ENCODE assay signal across 9 cellular contexts in the genomic region with DNA sequence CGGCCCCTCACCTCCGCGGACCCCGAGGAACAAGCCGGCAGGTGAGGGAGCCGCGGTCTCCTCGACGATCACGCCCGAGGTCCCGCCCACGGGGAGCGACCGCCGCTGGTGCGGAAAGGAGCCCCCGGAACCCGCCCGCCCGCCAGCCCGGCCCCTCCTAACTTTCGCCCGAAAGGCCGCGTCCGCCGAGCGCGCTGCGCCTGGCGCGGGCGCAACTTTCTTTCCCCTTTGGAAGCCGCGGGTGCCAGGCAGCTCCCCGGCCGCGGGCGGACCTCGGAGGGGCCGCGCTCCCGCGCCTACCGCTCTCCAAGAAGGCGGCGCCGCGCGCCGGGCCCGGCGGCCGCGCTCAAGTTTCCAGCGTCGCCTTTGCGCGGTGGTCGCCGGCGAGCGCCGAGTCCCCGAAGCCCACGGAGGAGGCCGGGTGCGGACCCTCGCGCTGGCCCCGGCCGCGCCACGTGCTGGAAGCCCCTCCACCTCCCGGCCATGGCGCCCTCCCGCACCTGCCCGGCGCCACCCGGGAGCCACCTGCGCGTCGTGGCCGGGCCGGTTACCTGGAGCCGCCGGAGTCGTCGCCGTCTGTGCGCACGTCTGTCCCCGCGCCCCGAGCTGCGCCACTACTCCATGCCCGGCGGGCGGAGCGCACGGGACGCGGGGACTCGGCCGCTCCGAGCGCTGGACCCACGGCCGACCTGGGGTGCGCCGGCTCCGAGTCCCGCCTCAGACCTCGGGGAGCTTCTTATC. TPM values are rescaled to one million over a fixed set of nuclear protein-coding genes. Genes with fewer than 3 reads are reported as not detected.
DNase-seq lines count a peak whose midpoint lies in the region; ATAC-seq and TF ChIP-seq lines count a peak whose summit lies in the region.
"Had no signal": no experiment of that assay in that cellular context is flagged by ENCODE, and none has a peak within 500 bp of the region (broad histone marks: within the 10 kb centered on the region; RNA-seq: fewer than 3 reads in every experiment).

A gene with protein sequence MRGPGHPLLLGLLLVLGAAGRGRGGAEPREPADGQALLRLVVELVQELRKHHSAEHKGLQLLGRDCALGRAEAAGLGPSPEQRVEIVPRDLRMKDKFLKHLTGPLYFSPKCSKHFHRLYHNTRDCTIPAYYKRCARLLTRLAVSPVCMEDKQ (minus strand): TSS at position 90 of the 741 bp plus-strand sequence. CDS start 256 bp downstream, outside the sequence.

- H3K4me3 Mint-ChIP-seq in GM23338 (peak within 1 kb of the TSS; percentile 72), CD14-positive monocyte (peak within 1 kb of the TSS in 1 of 2 donors; percentile 70)

- H3K9ac ChIP-seq in skeletal muscle satellite cell (ENCODE audit: low read depth, low read length) = no peak within 1 kb of the TSS
- H3K9ac ChIP-seq: KMS-11 had no signal

- no peaks in the 10 kb centered on the region for H3K36me3 ChIP-seq in GM23338 (ENCODE audit: insufficient read depth)
- no peaks in the 10 kb centered on the region for H3K36me3 ChIP-seq in skeletal muscle satellite cell (ENCODE audit: insufficient read depth, low read length)

- H3K4me3 ChIP-seq in GM23338 (peak within 1 kb of the TSS; percentile 68), right cardiac atrium (ENCODE audit: low read length) (peak within 1 kb of the TSS; percentile 86), skeletal muscle satellite cell (ENCODE audit: low read length) (peak within 1 kb of the TSS; percentile 35)

- H3K27me3 ChIP-seq in GM23338 (ENCODE audit: insufficient read depth) = peaks cover 50% of the 10 kb centered on the region
- H3K27me3 ChIP-seq in right cardiac atrium (ENCODE audit: control insufficient read depth, insufficient read depth) = no peaks in the 10 kb centered on the region
- H3K27me3 ChIP-seq in skeletal muscle satellite cell (ENCODE audit: control insufficient read depth, insufficient read depth, low read length) = peaks cover 40% of the 10 kb centered on the region

- peak; percentile 56 for DNase-seq in GM23338 (ENCODE audit: low spot score)
- DNase-seq in activated CD8-positive, alpha-beta memory T cell treated with anti-CD3 and anti-CD28 coated beads, Interleukin-2, amount 50 U/mL, for 4 hours = peak; percentile 36
- DNase-seq in right cardiac atrium = peak in 2 of 3 donors; percentile 48 to 52
- DNase-seq in DMS153 (lab: John Stamatoyannopoulos, UW) = no peak
- no peak for DNase-seq in KG1 (lab: John Stamatoyannopoulos, UW)
- no peak for DNase-seq in CD14-positive monocyte (ENCODE audit: low spot score)

- H3K27me3 Mint-ChIP-seq in GM23338 (ENCODE audit: insufficient read depth, low read depth, poor library complexity) (peaks cover 35% of the 10 kb centered on the region), CD14-positive monocyte (ENCODE audit: low read depth in 3 of 3) (peaks cover 40 to 70% (median 44%) of the 10 kb centered on the region in 3 donors)

- no peak within 1 kb of the TSS for H2AFZ ChIP-seq in GM23338

- H3K79me2 ChIP-seq in GM23338 (replicated peaks; ENCODE audit: insufficient read depth) = no peaks in the 10 kb centered on the region

- H3K4me2 ChIP-seq in GM23338 = peak within 1 kb of the TSS; percentile 92
- H3K4me2 ChIP-seq in skeletal muscle satellite cell (ENCODE audit: low read length) = peak within 1 kb of the TSS; percentile 72
- H3K4me2 ChIP-seq: KMS-11 had no signal

- H3F3A ChIP-seq in GM23338 (replicated peaks; ENCODE audit: low read depth) = peaks cover 15% of the 10 kb centered on the region

- H3K4me1 ChIP-seq in GM23338 (ENCODE audit: insufficient read depth) (peaks cover 38% of the 10 kb centered on the region), right cardiac atrium (ENCODE audit: control insufficient read depth, insufficient read depth, low read length) (peaks cover 6% of the 10 kb centered on the region), skeletal muscle satellite cell (ENCODE audit: control insufficient read depth, insufficient read depth, low read length) (peaks cover 15% of the 10 kb centered on the region)

- 2% methylated on average over 115 of the region's 115 CpGs for WGBS in right cardiac atrium

- H3K9me3 Mint-ChIP-seq in GM23338 = no peaks in the 10 kb centered on the region; the same call in 2 of the 3 replicates
- H3K9me3 Mint-ChIP-seq in CD14-positive monocyte = peaks cover 0 to 5% (median 0%) of the 10 kb centered on the region in 7 donors

- H3K36me3 Mint-ChIP-seq in GM23338 (ENCODE audit: low read depth) = no peaks in the 10 kb centered on the region
- peaks cover 3 to 5% of the 10 kb centered on the region in 2 donors for H3K36me3 Mint-ChIP-seq in CD14-positive monocyte

- ATAC-seq in GM23338 (peak; percentile 9), right cardiac atrium (no peak), GM21381 (IDR thresholded peaks at IDR 0.05; ENCODE audit: unreplicated experiment) (no peak)

- H3K27ac ChIP-seq in GM23338 (ENCODE audit: low read depth) = no peak within 1 kb of the TSS
- no peak within 1 kb of the TSS for H3K27ac ChIP-seq in right cardiac atrium (ENCODE audit: low read length)
- H3K27ac ChIP-seq: KMS-11 had no signal

- no peaks in the 10 kb centered on the region; the same call in 1 of the 2 replicates for H4K20me1 ChIP-seq in GM23338 (replicated peaks; ENCODE audit: insufficient read depth)

- intact Hi-C loops in right cardiac atrium (cut with DNase I) (no loop called here), CD14-positive monocyte (cut with micrococcal nuclease) (loop anchor here in 1 of 2 donors (5.0 kb wide), 1 partner anchor 181 kb away; no protein-coding TSS in a partner anchor)

- TF ChIP-seq CTCF in GM23338 (conservative IDR thresholded peaks at IDR 0.05; ENCODE audit: low read depth in 2 of 2) (no peak), CD14-positive monocyte (IDR thresholded peaks at IDR 0.05) (no peak)

- no peaks in the 10 kb centered on the region for H3K9me2 ChIP-seq in GM23338 (ENCODE audit: insufficient read depth)

- H3K9me3 ChIP-seq in right cardiac atrium (ENCODE audit: control insufficient read depth, low read length) (no peaks in the 10 kb centered on the region), skeletal muscle satellite cell (replicated peaks; ENCODE audit: low read length) (no peaks in the 10 kb centered on the region)

- H3K27ac Mint-ChIP-seq in GM23338 (no peak within 1 kb of the TSS), CD14-positive monocyte (no peak within 1 kb of the TSS)

- peaks cover 39% of the 10 kb centered on the region for H3K4me1 Mint-ChIP-seq in GM23338
- H3K4me1 Mint-ChIP-seq in CD14-positive monocyte = peaks cover 8% of the 10 kb centered on the region

TF ChIP-seq in GM23338, 12 proteins besides CTCF, POLR2A, EP300 and RAD21:
- TF ChIP-seq JUNB (IDR thresholded peaks at IDR 0.05; ENCODE audit: unreplicated experiment) = no peak
- TF ChIP-seq, protein P1, sequence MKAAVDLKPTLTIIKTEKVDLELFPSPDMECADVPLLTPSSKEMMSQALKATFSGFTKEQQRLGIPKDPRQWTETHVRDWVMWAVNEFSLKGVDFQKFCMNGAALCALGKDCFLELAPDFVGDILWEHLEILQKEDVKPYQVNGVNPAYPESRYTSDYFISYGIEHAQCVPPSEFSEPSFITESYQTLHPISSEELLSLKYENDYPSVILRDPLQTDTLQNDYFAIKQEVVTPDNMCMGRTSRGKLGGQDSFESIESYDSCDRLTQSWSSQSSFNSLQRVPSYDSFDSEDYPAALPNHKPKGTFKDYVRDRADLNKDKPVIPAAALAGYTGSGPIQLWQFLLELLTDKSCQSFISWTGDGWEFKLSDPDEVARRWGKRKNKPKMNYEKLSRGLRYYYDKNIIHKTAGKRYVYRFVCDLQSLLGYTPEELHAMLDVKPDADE (IDR thresholded peaks at IDR 0.05) = no peak
- TF ChIP-seq CREB1 (CRISPR knock-in tag; IDR thresholded peaks at IDR 0.05; ENCODE audit: low read depth) = no peak
- TF ChIP-seq POLR2AphosphoS5 (IDR thresholded peaks at IDR 0.05; ENCODE audit: low read depth) = no peak
- TF ChIP-seq EZH2 (IDR thresholded peaks at IDR 0.05; ENCODE audit: low read depth, unreplicated experiment) = no peak
- no peak for TF ChIP-seq ZNF331 (CRISPR knock-in tag; IDR thresholded peaks at IDR 0.05; ENCODE audit: low read depth)
- TF ChIP-seq NANOG (IDR thresholded peaks at IDR 0.05; ENCODE audit: borderline replicate concordance) = no peak

RNA-seq across cellular contexts. Expression of the gene that starts here (rescaled TPM):
- 4.5 and 6.4 TPM in 2 replicates for total RNA-seq in GM23338 (2014; rRNA removed; shearing (Covaris generic))
- polyA plus RNA-seq in GM23338 (2016; fragmentation: Nextera tagmentation; extraction: Ambion mirVana) (11.3 and 12.1 TPM in 2 replicates), right cardiac atrium (0.72 TPM), CD14-positive monocyte (not detected)
- 1 to 10 TPM in 1 of 4 donors, under 1 TPM in 3; 0.20 to 2.9 (median 0.77) TPM for total RNA-seq in right cardiac atrium
- 0.51 TPM in 1 of 2 replicates, not detected in the other for total RNA-seq in skeletal muscle satellite cell (2012; rRNA removed)

Comparison
In these comparisons a context has a peak if more than half of its experiments do, and no peak if none do; other contexts are left out.
1. DNase-seq: peak in GM23338 (single experiment), activated CD8-positive, alpha-beta memory T cell treated with anti-CD3 and anti-CD28 coated beads, Interleukin-2, amount 50 U/mL, for 4 hours (single experiment) and right cardiac atrium (2 of 3); none in DMS153 (single experiment), KG1 (single experiment) and CD14-positive monocyte (single experiment).
2. H3K4me3 ChIP-seq: peak in every context shown above with its lines; median percentile 86 in right cardiac atrium; 68 in GM23338; 35 in skeletal muscle satellite cell.